ENCODE assay signal across 8 cellular contexts in the genomic region with DNA sequence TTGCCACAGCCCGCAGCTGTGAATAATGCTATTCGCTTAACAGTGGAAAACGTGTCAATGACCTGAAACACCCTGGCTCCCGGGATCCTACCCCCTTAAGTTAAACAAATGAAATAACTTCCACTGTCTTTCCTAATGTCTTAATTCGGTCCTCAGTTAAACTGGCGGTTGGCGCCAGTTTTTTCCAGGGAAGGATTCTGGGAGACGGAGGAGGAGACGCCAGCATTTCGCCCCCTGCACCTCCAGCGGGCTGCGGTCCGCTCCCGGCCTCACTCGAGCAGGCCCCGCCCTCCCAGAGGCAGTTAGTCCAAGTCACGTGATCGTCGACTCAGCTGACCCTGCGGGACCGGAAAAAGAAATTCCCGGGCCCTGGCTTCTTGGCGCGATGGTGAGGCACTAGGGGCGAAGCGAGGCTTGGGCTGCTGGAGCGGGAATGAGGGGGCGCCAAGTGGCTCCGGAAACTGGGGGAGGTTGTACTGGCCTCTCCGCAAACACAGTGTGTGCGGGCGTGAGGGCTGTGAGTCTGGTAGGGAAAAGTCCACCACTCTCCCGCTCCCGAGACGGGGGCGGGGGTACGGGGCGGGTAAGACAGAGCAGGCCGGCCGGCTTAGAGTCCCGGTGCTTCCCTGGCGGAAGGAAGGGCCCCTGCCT. TPM values are rescaled to one million over a fixed set of nuclear protein-coding genes. Genes with fewer than 3 reads are reported as not detected.
DNase-seq lines count a peak whose midpoint lies in the region; ATAC-seq, FAIRE-seq and TF ChIP-seq lines count a peak whose summit lies in the region.

Gene COMMD4 (plus strand): TSS at position 359 of the 651 bp plus-strand sequence. CDS start 27 bp downstream, at position 386.

- WGBS in pancreas, 2 donors = 1% methylated on average over 42 of the region's 42 CpGs
- 1% methylated on average over 42 of the region's 42 CpGs for WGBS in thymus

- ATAC-seq in GM21515 (IDR thresholded peaks at IDR 0.05; ENCODE audit: unreplicated experiment) = peak; percentile 70
- ATAC-seq in pancreas = peak; percentile 95 to 98 (median 98)

- peaks cover 11% of the 10 kb centered on the region for H3K4me1 ChIP-seq in adipocyte (ENCODE audit: control insufficient read depth, insufficient read depth, low read length)
- H3K4me1 ChIP-seq in cardiac muscle cell (ENCODE audit: low read depth) = no peaks in the 10 kb centered on the region
- H3K4me1 ChIP-seq in pancreas = peaks cover 0 to 6% (median 5%) of the 10 kb centered on the region in 3 donors
- peaks cover 8% of the 10 kb centered on the region for H3K4me1 ChIP-seq in thymus (ENCODE audit: control insufficient read depth, insufficient read depth, low read length)

- H3K27me3 Mint-ChIP-seq in CD14-positive monocyte (ENCODE audit: low read depth in 3 of 3) = peaks cover 0 to 4% (median 3%) of the 10 kb centered on the region in 3 donors

- TF ChIP-seq CTCF in CD14-positive monocyte (IDR thresholded peaks at IDR 0.05) (no peak), cardiac muscle cell (IDR thresholded peaks at IDR 0.05; ENCODE audit: low read depth, low read length) (no peak), pancreas (IDR thresholded peaks at IDR 0.05) (no peak)

- DNase-seq in CD14-positive monocyte (ENCODE audit: low spot score) (peak; percentile 80), NCI-H1092 treated with DMSO at 0.1 percent for 48 hours (lab: John Stamatoyannopoulos, UW) (peak; percentile 85), T follicular helper cell (ENCODE audit: low read depth) (peak; percentile 59), adipocyte (ENCODE audit: low read depth) (peak; percentile 98), cardiac muscle cell (ENCODE audit: low read depth in 1 of 2, low spot score in 1 of 2) (peak; percentile 96 to 97), pancreas (peak; percentile 95 to 99 (median 96))

- peak within 1 kb of the TSS in 6 of 7 donors; percentile 78 to 95 (median 89) for H3K27ac Mint-ChIP-seq in CD14-positive monocyte

- H3K36me3 ChIP-seq in adipocyte (ENCODE audit: control insufficient read depth, insufficient read depth, low read length, severe bottlenecking) (peaks cover 17% of the 10 kb centered on the region), cardiac muscle cell (no peaks in the 10 kb centered on the region), pancreas (no peaks in the 10 kb centered on the region), thymus (ENCODE audit: control insufficient read depth, insufficient read depth) (peaks cover 24% of the 10 kb centered on the region)

- no peaks in the 10 kb centered on the region for H3K9me3 Mint-ChIP-seq in CD14-positive monocyte

- FAIRE-seq in pancreas (lab: Jason Lieb, UNC) = peak; percentile 5

- H3K4me3 ChIP-seq in adipocyte (ENCODE audit: low read length) (peak within 1 kb of the TSS; percentile 95), cardiac muscle cell (peak within 1 kb of the TSS; percentile 88), pancreas (peak within 1 kb of the TSS; percentile 68 to 98 (median 75)), thymus (ENCODE audit: low read length) (peak within 1 kb of the TSS; percentile 62)

- H3K9me3 ChIP-seq in adipocyte (ENCODE audit: control insufficient read depth, low read length) (no peaks in the 10 kb centered on the region), cardiac muscle cell (ENCODE audit: low read depth) (no peaks in the 10 kb centered on the region), pancreas (no peaks in the 10 kb centered on the region), thymus (ENCODE audit: control insufficient read depth) (no peaks in the 10 kb centered on the region)

- peak within 1 kb of the TSS; percentile 87 for H3K9ac ChIP-seq in adipocyte (ENCODE audit: low read length)

- H3K27ac ChIP-seq in cardiac muscle cell (peak within 1 kb of the TSS; percentile 49), pancreas (peak within 1 kb of the TSS in 1 of 4 donors; percentile 8), thymus (ENCODE audit: low read depth) (peak within 1 kb of the TSS; percentile 73)

- peaks cover 13 to 14% of the 10 kb centered on the region in 2 donors for H3K36me3 Mint-ChIP-seq in CD14-positive monocyte

- peaks cover 22% of the 10 kb centered on the region for H3K4me1 Mint-ChIP-seq in CD14-positive monocyte

- H3K27me3 ChIP-seq in adipocyte (replicated peaks; ENCODE audit: control insufficient read depth, insufficient read depth, low read length) (no peaks in the 10 kb centered on the region), cardiac muscle cell (no peaks in the 10 kb centered on the region), pancreas (no peaks in the 10 kb centered on the region), thymus (ENCODE audit: control insufficient read depth, insufficient read depth) (no peaks in the 10 kb centered on the region)

- H3K4me3 Mint-ChIP-seq in CD14-positive monocyte = peak within 1 kb of the TSS; percentile 97 to 99

- intact Hi-C loops in CD14-positive monocyte (cut with micrococcal nuclease) (no loop called here), pancreas (cut with DNase I) (no loop called here)

RNA-seq across cellular contexts. Expression of gene COMMD4, which starts in this region (rescaled TPM):
- polyA plus RNA-seq in CD14-positive monocyte (10 to 100 TPM; 41.1 to 41.3 TPM), cardiac muscle cell (62.2 and 98.8 TPM in 2 replicates), pancreas (10 to 100 TPM; 81.8 to 97.7 TPM), thymus (99.0 TPM)
- total RNA-seq in cardiac muscle cell (66.3 and 94.3 TPM in 2 replicates), pancreas (10 to 100 TPM; 19.6 to 30.5 (median 24.0) TPM)
